Comparison of ENCODE assay signal across 17 cellular contexts in the genomic region with DNA sequence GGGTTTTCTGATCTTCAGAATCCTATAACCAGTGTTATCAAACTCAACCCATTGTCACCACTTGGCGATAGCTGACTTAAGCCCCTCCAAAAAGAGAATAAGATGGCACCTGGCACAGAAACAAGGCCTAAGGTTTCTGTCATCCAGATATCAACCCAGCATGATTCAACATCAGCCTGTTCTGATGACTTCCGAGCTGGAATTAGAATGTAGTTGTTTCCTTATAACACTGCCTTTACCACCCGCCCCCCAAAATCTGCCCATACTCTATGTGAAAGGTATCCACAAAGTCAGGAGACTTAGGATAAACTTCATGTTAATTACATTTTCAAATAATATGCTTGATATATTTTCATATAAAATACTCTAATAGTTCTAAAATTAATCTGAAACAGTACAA. TPM values are rescaled to one million over a fixed set of nuclear protein-coding genes. Genes with fewer than 3 reads are reported as not detected.
A peak's percentile ranks its signal among the peaks of the same experiment; 100 is the strongest.
DNase-seq lines count a peak whose midpoint lies in the region; ATAC-seq and TF ChIP-seq lines count a peak whose summit lies in the region.
"Had no signal": no experiment of that assay in that cellular context is flagged by ENCODE, and none has a peak within 500 bp of the region (broad histone marks: within the 10 kb centered on the region; RNA-seq: fewer than 3 reads in every experiment).

No MANE protein-coding gene starts in this region.

- no peak overlapping the region for H3K4me2 ChIP-seq in PC-9
- H3K4me2 ChIP-seq: neural progenitor cell had no signal

- H3K36me3 ChIP-seq in esophagus muscularis mucosa (peaks cover 0 to 11% (median 9%) of the 10 kb centered on the region in 4 donors), rectal smooth muscle tissue (ENCODE audit: control insufficient read depth, insufficient read depth, low read length) (no peaks in the 10 kb centered on the region), PC-9 (ENCODE audit: low read depth) (no peaks in the 10 kb centered on the region)
- H3K36me3 ChIP-seq: neural progenitor cell had no signal

- no peak for TF ChIP-seq EP300 in esophagus muscularis mucosa (IDR thresholded peaks at IDR 0.05)

- DNase-seq in stimulated activated naive CD8-positive, alpha-beta T cell treated with anti-CD3 and anti-CD28 coated beads, Interleukin-15, amount 100 ng/mL, for 72 hours, result no peak
- no peak for DNase-seq in esophagus muscularis mucosa (ENCODE audit: extremely low spot score)
- DNase-seq in NCI-H1092 (lab: John Stamatoyannopoulos, UW), result no peak
- DNase-seq in posterior cingulate gyrus, result no peak
- no peak for DNase-seq in NCI-H345 treated with DMSO at 0.1 percent for 48 hours (lab: John Stamatoyannopoulos, UW; ENCODE audit: unreplicated experiment)
- DNase-seq in PC-9, result no peak
- DNase-seq: activated CD4-positive, alpha-beta T cell treated with anti-CD3 and anti-CD28 coated beads, Interleukin-2, amount 10 ng/mL, durations not matched to agents 24 days and 14 days; activated naive CD4-positive, alpha-beta T cell treated with Interleukin-2 at 50 U/mL for 16 hours; C1 segment of cervical spinal cord; HCEC 1CT; NCI-H1092 treated with DMSO at 0.1 percent for 48 hours; NCI-H446 treated with DMSO at 0.1 percent for 48 hours; T-cell had no signal

- POLR2A ChIA-PET in PC-9 (lab: Charles Lee; ENCODE audit: unreplicated experiment), result no interaction called here

- CTCF ChIA-PET in PC-9 (lab: Charles Lee), result no interaction called here

- intact Hi-C loops in esophagus muscularis mucosa (cut with DNase I), result loop anchor here (10.0 kb wide), 1 partner anchor 244 kb away; no protein-coding TSS in a partner anchor
- intact Hi-C loops in posterior cingulate gyrus (cut with DNase I), result loop anchor here (5.0 kb wide), 1 partner anchor 57 kb away; no protein-coding TSS in a partner anchor
- intact Hi-C loops in PC-9 (cut with micrococcal nuclease; ENCODE audit: unreplicated experiment), result no loop called here

- peaks cover 80% of the 10 kb centered on the region for H3K4me1 Mint-ChIP-seq in stimulated activated naive CD8-positive, alpha-beta T cell treated with anti-CD3 and anti-CD28 coated beads, Interleukin-15, Interleukin-2, amounts not matched to agents 100 ng/mL and 50 ng/mL, for 24 hours (ENCODE audit: low read depth)
- peaks cover 67% of the 10 kb centered on the region for H3K4me1 Mint-ChIP-seq in stimulated activated naive CD8-positive, alpha-beta T cell treated with anti-CD3 and anti-CD28 coated beads, Interleukin-15, amount 100 ng/mL, for 72 hours

- peak overlapping the region; percentile 91 to 100 (median 100) for H3K27ac ChIP-seq in esophagus muscularis mucosa (replicated peaks in 1 of 4)
- peak overlapping the region; percentile 100 for H3K27ac ChIP-seq in rectal smooth muscle tissue (ENCODE audit: low read depth, low read length)
- no peak overlapping the region for H3K27ac ChIP-seq in PC-9
- H3K27ac ChIP-seq: neural progenitor cell had no signal

- TF ChIP-seq POLR2A in esophagus muscularis mucosa (IDR thresholded peaks at IDR 0.05; ENCODE audit: low read depth), result no peak

- TF ChIP-seq CTCF in esophagus muscularis mucosa (IDR thresholded peaks at IDR 0.05) (no peak), PC-9 (conservative IDR thresholded peaks at IDR 0.05) (no peak)

- H3K4me3 ChIP-seq in esophagus muscularis mucosa, result peak overlapping the region; percentile 66 to 99 (median 89)
- no peak overlapping the region for H3K4me3 ChIP-seq in rectal smooth muscle tissue (ENCODE audit: low read length)
- H3K4me3 ChIP-seq in PC-9, result no peak overlapping the region
- H3K4me3 ChIP-seq: neural progenitor cell had no signal

- no peaks in the 10 kb centered on the region for H3K9me2 ChIP-seq in PC-9 (ENCODE audit: insufficient read depth)

- no peak overlapping the region for H3K9ac ChIP-seq in rectal smooth muscle tissue (ENCODE audit: low read length)
- H3K9ac ChIP-seq: neural progenitor cell had no signal

- H3K27me3 ChIP-seq in esophagus muscularis mucosa (no peaks in the 10 kb centered on the region), rectal smooth muscle tissue (ENCODE audit: control insufficient read depth, insufficient read depth, low read length) (no peaks in the 10 kb centered on the region), PC-9 (ENCODE audit: insufficient read depth, low read depth) (no peaks in the 10 kb centered on the region)

- H4K20me1 ChIP-seq in PC-9 (ENCODE audit: insufficient read depth), result no peaks in the 10 kb centered on the region

- H3F3A ChIP-seq in PC-9 (ENCODE audit: insufficient read depth, low read depth), result peaks cover 15% of the 10 kb centered on the region; the same call in 1 of the 2 replicates

- no peak overlapping the region for H2AFZ ChIP-seq in PC-9
- H2AFZ ChIP-seq: neural progenitor cell had no signal

- ATAC-seq in stimulated activated naive CD8-positive, alpha-beta T cell treated with anti-CD3 and anti-CD28 coated beads, Interleukin-15, amount 100 ng/mL, for 72 hours, result no peak
- ATAC-seq: T-cell had no signal

- peak overlapping the region; percentile 68 for H3K27ac Mint-ChIP-seq in stimulated activated naive CD8-positive, alpha-beta T cell treated with anti-CD3 and anti-CD28 coated beads, Interleukin-15, Interleukin-2, amounts not matched to agents 100 ng/mL and 50 ng/mL, for 24 hours
- H3K27ac Mint-ChIP-seq in stimulated activated naive CD8-positive, alpha-beta T cell treated with anti-CD3 and anti-CD28 coated beads, Interleukin-15, amount 100 ng/mL, for 72 hours, result no peak overlapping the region
- H3K27ac Mint-ChIP-seq: neural progenitor cell had no signal

- H3K9me3 ChIP-seq in esophagus muscularis mucosa (no peaks in the 10 kb centered on the region), PC-9 (ENCODE audit: insufficient read depth, low read depth) (no peaks in the 10 kb centered on the region)

- BruUV-seq in PC-9 (replicated peaks; lab: Mats Ljungman, UMichigan), result no TSS peak

- H3K9me3 Mint-ChIP-seq in stimulated activated naive CD8-positive, alpha-beta T cell treated with anti-CD3 and anti-CD28 coated beads, Interleukin-15, Interleukin-2, amounts not matched to agents 100 ng/mL and 50 ng/mL, for 24 hours, result no peaks in the 10 kb centered on the region
- no peaks in the 10 kb centered on the region for H3K9me3 Mint-ChIP-seq in stimulated activated naive CD8-positive, alpha-beta T cell treated with anti-CD3 and anti-CD28 coated beads, Interleukin-15, amount 100 ng/mL, for 72 hours
- H3K9me3 Mint-ChIP-seq: activated CD4-positive, alpha-beta T cell treated with anti-CD3 and anti-CD28 coated beads, Interleukin-2, amount 10 ng/mL, durations not matched to agents 24 days and 14 days; dendritic cell treated with granulocyte-macrophage colony-stimulating factor and Interleukin-4, amounts not matched to agents 40 ng/mL and 50 ng/mL, for 4 days; T-cell had no signal

- H3K4me3 Mint-ChIP-seq in stimulated activated naive CD8-positive, alpha-beta T cell treated with anti-CD3 and anti-CD28 coated beads, Interleukin-15, Interleukin-2, amounts not matched to agents 100 ng/mL and 50 ng/mL, for 24 hours, result peak overlapping the region; percentile 7
- peak overlapping the region in 1 of 2 donors; percentile 15 for H3K4me3 Mint-ChIP-seq in stimulated activated naive CD8-positive, alpha-beta T cell treated with anti-CD3 and anti-CD28 coated beads, Interleukin-15, amount 100 ng/mL, for 72 hours
- H3K4me3 Mint-ChIP-seq: dendritic cell treated with granulocyte-macrophage colony-stimulating factor and Interleukin-4, amounts not matched to agents 40 ng/mL and 50 ng/mL, for 4 days; neural progenitor cell had no signal

- peaks cover 49 to 59% (median 54%) of the 10 kb centered on the region in 4 donors for H3K4me1 ChIP-seq in esophagus muscularis mucosa
- peaks cover 35% of the 10 kb centered on the region for H3K4me1 ChIP-seq in rectal smooth muscle tissue (ENCODE audit: control insufficient read depth, insufficient read depth, low read length)
- H3K4me1 ChIP-seq in PC-9 (replicated peaks; ENCODE audit: insufficient read depth), result peaks cover 21% of the 10 kb centered on the region

- WGBS in esophagus muscularis mucosa, result 64% methylated on average over 3 of the region's 3 CpGs

- H3K79me2 ChIP-seq in PC-9 (ENCODE audit: low read depth), result 0 out of 2 replicates have a peak, but pooled peaks cover 10% of the 10 kb centered on the region

- no peaks in the 10 kb centered on the region for H3K27me3 Mint-ChIP-seq in stimulated activated naive CD8-positive, alpha-beta T cell treated with anti-CD3 and anti-CD28 coated beads, Interleukin-15, Interleukin-2, amounts not matched to agents 100 ng/mL and 50 ng/mL, for 24 hours
- H3K27me3 Mint-ChIP-seq in stimulated activated naive CD8-positive, alpha-beta T cell treated with anti-CD3 and anti-CD28 coated beads, Interleukin-15, amount 100 ng/mL, for 72 hours, result no peaks in the 10 kb centered on the region
- H3K27me3 Mint-ChIP-seq: activated CD4-positive, alpha-beta T cell treated with anti-CD3 and anti-CD28 coated beads, Interleukin-2, amount 10 ng/mL, durations not matched to agents 24 days and 14 days; dendritic cell treated with granulocyte-macrophage colony-stimulating factor and Interleukin-4, amounts not matched to agents 40 ng/mL and 50 ng/mL, for 4 days had no signal

- H3K36me3 Mint-ChIP-seq in stimulated activated naive CD8-positive, alpha-beta T cell treated with anti-CD3 and anti-CD28 coated beads, Interleukin-15, Interleukin-2, amounts not matched to agents 100 ng/mL and 50 ng/mL, for 24 hours (ENCODE audit: low read depth), result no peaks in the 10 kb centered on the region
- H3K36me3 Mint-ChIP-seq: neural progenitor cell had no signal

RNA-seq across cellular contexts. Expression of gene KLF9, which starts 5.2 kb away (rescaled TPM):
- total RNA-seq in esophagus muscularis mucosa (100 to 1,000 TPM; 143 to 209 (median 184) TPM), PC-9 (2021) (7.0 and 9.2 TPM in 2 replicates)

Comparison
In these comparisons a context has a peak if more than half of its experiments do, and no peak if none do; other contexts are left out.
1. H3K4me3 ChIP-seq: peak in esophagus muscularis mucosa (4 of 4); none in rectal smooth muscle tissue (single experiment) and PC-9 (single experiment).
2. RNA of gene KLF9, which starts 5.2 kb away (total RNA-seq): 143 to 209 TPM in esophagus muscularis mucosa; 7.0 to 9.2 TPM in PC-9; every median in the first group is over 10 times any median in the second.